In the genomic region with DNA sequence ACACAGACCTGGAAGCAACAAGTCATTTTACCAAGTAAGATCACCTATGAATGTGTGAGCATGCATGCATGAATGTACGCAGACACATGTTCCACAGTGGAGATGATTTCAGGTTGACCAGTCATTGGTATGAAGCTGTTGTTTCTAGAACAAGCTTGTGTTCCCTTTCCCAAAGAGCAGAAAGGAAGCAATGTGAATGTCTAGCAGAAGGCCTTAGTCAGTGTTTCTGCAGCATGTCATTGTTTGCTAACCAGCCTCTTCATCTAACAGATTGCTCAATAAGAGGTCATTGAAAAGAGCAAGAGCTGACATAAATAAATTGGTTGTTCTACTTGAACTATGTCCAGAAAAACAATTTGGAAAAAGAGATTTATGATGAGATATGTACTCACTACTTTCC, we compare ENCODE assay signal across 1 cellular context.
TF ChIP-seq lines count a peak whose summit lies in the region.

No MANE protein-coding gene starts in this region.

TF ChIP-seq in SK-N-SH, 30 proteins besides CTCF, POLR2A, EP300 and RAD21 (continued from another document):
- TF ChIP-seq, protein P1, sequence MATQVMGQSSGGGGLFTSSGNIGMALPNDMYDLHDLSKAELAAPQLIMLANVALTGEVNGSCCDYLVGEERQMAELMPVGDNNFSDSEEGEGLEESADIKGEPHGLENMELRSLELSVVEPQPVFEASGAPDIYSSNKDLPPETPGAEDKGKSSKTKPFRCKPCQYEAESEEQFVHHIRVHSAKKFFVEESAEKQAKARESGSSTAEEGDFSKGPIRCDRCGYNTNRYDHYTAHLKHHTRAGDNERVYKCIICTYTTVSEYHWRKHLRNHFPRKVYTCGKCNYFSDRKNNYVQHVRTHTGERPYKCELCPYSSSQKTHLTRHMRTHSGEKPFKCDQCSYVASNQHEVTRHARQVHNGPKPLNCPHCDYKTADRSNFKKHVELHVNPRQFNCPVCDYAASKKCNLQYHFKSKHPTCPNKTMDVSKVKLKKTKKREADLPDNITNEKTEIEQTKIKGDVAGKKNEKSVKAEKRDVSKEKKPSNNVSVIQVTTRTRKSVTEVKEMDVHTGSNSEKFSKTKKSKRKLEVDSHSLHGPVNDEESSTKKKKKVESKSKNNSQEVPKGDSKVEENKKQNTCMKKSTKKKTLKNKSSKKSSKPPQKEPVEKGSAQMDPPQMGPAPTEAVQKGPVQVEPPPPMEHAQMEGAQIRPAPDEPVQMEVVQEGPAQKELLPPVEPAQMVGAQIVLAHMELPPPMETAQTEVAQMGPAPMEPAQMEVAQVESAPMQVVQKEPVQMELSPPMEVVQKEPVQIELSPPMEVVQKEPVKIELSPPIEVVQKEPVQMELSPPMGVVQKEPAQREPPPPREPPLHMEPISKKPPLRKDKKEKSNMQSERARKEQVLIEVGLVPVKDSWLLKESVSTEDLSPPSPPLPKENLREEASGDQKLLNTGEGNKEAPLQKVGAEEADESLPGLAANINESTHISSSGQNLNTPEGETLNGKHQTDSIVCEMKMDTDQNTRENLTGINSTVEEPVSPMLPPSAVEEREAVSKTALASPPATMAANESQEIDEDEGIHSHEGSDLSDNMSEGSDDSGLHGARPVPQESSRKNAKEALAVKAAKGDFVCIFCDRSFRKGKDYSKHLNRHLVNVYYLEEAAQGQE (IDR thresholded peaks at IDR 0.05; ENCODE audit: low read depth, low read length) = no peak
- peak; percentile 13; the same call in 1 of the 2 replicates for TF ChIP-seq RXRA (IDR thresholded peaks at IDR 0.05; ENCODE audit: borderline replicate concordance, low read depth)
- TF ChIP-seq, protein P2, sequence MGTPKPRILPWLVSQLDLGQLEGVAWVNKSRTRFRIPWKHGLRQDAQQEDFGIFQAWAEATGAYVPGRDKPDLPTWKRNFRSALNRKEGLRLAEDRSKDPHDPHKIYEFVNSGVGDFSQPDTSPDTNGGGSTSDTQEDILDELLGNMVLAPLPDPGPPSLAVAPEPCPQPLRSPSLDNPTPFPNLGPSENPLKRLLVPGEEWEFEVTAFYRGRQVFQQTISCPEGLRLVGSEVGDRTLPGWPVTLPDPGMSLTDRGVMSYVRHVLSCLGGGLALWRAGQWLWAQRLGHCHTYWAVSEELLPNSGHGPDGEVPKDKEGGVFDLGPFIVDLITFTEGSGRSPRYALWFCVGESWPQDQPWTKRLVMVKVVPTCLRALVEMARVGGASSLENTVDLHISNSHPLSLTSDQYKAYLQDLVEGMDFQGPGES (IDR thresholded peaks at IDR 0.05; ENCODE audit: low read depth, low read length) = no peak
- TF ChIP-seq SMC3 (IDR thresholded peaks at IDR 0.05; ENCODE audit: low read depth, low read length) = no peak
- no peak for TF ChIP-seq FOXJ3 (CRISPR knock-in tag; IDR thresholded peaks at IDR 0.05)
- no peak for TF ChIP-seq POLR2AphosphoS5 (IDR thresholded peaks at IDR 0.05; ENCODE audit: low read depth, low read length)
- no peak for TF ChIP-seq RCOR1 (IDR thresholded peaks at IDR 0.05; ENCODE audit: low read length)
- no peak for TF ChIP-seq MXI1 (IDR thresholded peaks at IDR 0.05; ENCODE audit: low read depth, low read length)
- TF ChIP-seq, protein P3, sequence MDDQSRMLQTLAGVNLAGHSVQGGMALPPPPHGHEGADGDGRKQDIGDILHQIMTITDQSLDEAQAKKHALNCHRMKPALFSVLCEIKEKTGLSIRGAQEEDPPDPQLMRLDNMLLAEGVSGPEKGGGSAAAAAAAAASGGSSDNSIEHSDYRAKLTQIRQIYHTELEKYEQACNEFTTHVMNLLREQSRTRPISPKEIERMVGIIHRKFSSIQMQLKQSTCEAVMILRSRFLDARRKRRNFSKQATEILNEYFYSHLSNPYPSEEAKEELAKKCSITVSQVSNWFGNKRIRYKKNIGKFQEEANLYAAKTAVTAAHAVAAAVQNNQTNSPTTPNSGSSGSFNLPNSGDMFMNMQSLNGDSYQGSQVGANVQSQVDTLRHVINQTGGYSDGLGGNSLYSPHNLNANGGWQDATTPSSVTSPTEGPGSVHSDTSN (IDR thresholded peaks at IDR 0.05) = peak; percentile 72
- no peak for TF ChIP-seq FOSL2 (IDR thresholded peaks at IDR 0.05; ENCODE audit: borderline replicate concordance, low read depth)
- no peak for TF ChIP-seq YY1 (IDR thresholded peaks at IDR 0.05; ENCODE audit: low read depth)
- no peak for TF ChIP-seq NRF1 (IDR thresholded peaks at IDR 0.05; ENCODE audit: low read depth, low read length)
- TF ChIP-seq, protein P4, sequence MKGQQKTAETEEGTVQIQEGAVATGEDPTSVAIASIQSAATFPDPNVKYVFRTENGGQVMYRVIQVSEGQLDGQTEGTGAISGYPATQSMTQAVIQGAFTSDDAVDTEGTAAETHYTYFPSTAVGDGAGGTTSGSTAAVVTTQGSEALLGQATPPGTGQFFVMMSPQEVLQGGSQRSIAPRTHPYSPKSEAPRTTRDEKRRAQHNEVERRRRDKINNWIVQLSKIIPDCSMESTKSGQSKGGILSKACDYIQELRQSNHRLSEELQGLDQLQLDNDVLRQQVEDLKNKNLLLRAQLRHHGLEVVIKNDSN (IDR thresholded peaks at IDR 0.05; ENCODE audit: borderline replicate concordance, low read depth) = no peak
- no peak for TF ChIP-seq JUND (IDR thresholded peaks at IDR 0.05)
- TF ChIP-seq GABPA (IDR thresholded peaks at IDR 0.05; ENCODE audit: low read depth) = no peak
- no peak for TF ChIP-seq TAF1 (IDR thresholded peaks at IDR 0.05; ENCODE audit: borderline replicate concordance, low read depth, low read length)
